9 cellular contexts compared by ENCODE assay signal in the genomic region with DNA sequence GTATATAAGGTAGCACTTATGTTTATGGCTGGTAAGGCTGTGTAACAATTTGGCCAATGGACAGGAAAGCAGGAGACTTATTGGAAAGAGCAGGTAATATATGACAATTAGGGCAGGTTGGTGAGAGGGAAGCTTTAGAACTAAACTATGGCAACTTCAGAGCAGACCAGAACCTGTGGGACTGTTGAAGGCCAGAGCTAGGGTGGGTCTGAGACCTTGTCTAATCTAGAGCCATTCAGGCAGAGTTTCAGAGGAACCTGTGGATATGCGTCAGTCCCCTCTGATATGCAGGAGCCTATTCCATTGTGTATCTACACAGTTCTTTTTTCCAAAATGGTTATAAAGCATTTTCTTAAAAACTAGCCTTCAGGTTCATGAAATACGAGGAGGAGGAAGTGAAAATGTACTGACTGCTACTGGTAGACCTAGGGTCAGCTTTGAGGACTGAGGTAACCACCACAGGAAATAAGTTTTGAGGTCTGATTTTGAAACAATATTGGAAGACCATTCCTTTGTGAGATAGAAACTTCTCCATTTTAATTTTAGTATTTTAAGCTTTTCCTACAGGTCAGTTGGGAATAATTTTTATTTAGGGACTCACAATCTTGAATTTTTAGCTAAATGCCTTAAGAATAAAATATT. TPM values are rescaled to one million over a fixed set of nuclear protein-coding genes. Genes with fewer than 3 reads are reported as not detected.
DNase-seq lines count a peak whose midpoint lies in the region; ATAC-seq and TF ChIP-seq lines count a peak whose summit lies in the region.
"Had no signal": no experiment of that assay in that cellular context is flagged by ENCODE, and none has a peak within 500 bp of the region (broad histone marks: within the 10 kb centered on the region; RNA-seq: fewer than 3 reads in every experiment).

No MANE protein-coding gene starts in this region.

- TF ChIP-seq POLR2A in lower leg skin (IDR thresholded peaks at IDR 0.05), result no peak

- peak; percentile 20 for ATAC-seq in left ventricle myocardium superior
- ATAC-seq in HG03064 (IDR thresholded peaks at IDR 0.05; ENCODE audit: low read depth, unreplicated experiment), result peak; percentile 35

- no peak overlapping the region for H3K4me3 ChIP-seq in lower leg skin (ENCODE audit: low read depth, poor library complexity, severe bottlenecking)

- DNase-seq in left ventricle myocardium superior (no peak), cardiac septum (ENCODE audit: low spot score) (no peak), RPMI8226 (peak; percentile 80), posterior vena cava (ENCODE audit: low spot score) (no peak), NCI-H1092 (lab: John Stamatoyannopoulos, UW) (no peak), lower leg skin (ENCODE audit: low spot score in 2 of 2) (no peak), NCI-H1436 treated with DMSO at 0.1 percent for 48 hours (lab: John Stamatoyannopoulos, UW) (no peak)
- DNase-seq: effector CD8-positive, alpha-beta T cell had no signal

- intact Hi-C loops in left ventricle myocardium superior (cut with micrococcal nuclease), result no loop called here
- intact Hi-C loops in cardiac septum (cut with DNase I), result no loop called here
- intact Hi-C loops in posterior vena cava (cut with DNase I), result no loop called here
- intact Hi-C loops in lower leg skin (cut with DNase I; ENCODE audit: low total_unique reads), result no loop called here

- WGBS in lower leg skin, 2 donors, result 88 to 94% methylated on average over 2 of the region's 2 CpGs

- no peak for TF ChIP-seq CTCF in lower leg skin (IDR thresholded peaks at IDR 0.05)

RNA-seq across cellular contexts. Expression of a gene that starts 37.6 kb away (rescaled TPM):
- total RNA-seq in left ventricle myocardium superior, result 23.4 TPM
- total RNA-seq in cardiac septum, result 30.5 TPM
- total RNA-seq in posterior vena cava, result 100 to 1,000 TPM in 1 of 2 donors, 10 to 100 TPM in 1; 69.8 to 135 TPM
- total RNA-seq in lower leg skin, result 10 to 100 TPM; 32.4 to 50.3 (median 45.1) TPM
